9 cellular contexts compared by ENCODE assay signal in the genomic region with DNA sequence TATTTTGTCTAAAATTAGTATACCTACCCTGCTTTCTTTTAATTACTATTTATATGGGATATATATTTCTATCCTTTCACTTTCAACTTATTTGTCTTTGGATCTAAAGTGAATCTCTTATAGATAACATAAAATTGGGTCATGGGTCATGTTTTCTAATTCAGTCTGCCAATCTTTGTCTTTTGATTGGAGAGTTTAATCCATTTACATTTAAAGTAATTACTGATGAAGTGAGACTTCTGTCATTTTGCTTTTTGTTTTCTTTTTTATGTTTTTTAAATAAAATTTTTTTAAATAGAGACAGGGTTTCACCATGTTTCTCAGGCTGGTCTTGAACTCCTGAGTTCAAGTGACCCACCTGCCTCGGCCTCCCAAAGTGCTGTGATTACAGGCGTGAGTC.
"Had no signal": no experiment of that assay in that cellular context is flagged by ENCODE, and none has a peak within 500 bp of the region (broad histone marks: within the 10 kb centered on the region; RNA-seq: fewer than 3 reads in every experiment).

No MANE protein-coding gene starts in this region.

- H2AFZ ChIP-seq: GM23248 had no signal

- H3K4me1 ChIP-seq: HAP-1 had no signal

- DNase-seq: GM23248, GOT3, H7, HFFc6, KBM-7 had no signal

- H3K27ac ChIP-seq: GM23248, KMS-11 had no signal

- H3K4me2 ChIP-seq: KMS-11 had no signal

- FAIRE-seq: HTR-8/SVneo had no signal

- H3K9ac ChIP-seq: GM23248, KMS-11 had no signal

- H3K9me3 ChIP-seq: HAP-1 had no signal

- ATAC-seq: HCT116 had no signal

- H3K4me3 ChIP-seq: GM23248, HAP-1 had no signal

- H3K36me3 ChIP-seq: HAP-1 had no signal
